ENCODE assay signal across 8 cellular contexts in the genomic region with DNA sequence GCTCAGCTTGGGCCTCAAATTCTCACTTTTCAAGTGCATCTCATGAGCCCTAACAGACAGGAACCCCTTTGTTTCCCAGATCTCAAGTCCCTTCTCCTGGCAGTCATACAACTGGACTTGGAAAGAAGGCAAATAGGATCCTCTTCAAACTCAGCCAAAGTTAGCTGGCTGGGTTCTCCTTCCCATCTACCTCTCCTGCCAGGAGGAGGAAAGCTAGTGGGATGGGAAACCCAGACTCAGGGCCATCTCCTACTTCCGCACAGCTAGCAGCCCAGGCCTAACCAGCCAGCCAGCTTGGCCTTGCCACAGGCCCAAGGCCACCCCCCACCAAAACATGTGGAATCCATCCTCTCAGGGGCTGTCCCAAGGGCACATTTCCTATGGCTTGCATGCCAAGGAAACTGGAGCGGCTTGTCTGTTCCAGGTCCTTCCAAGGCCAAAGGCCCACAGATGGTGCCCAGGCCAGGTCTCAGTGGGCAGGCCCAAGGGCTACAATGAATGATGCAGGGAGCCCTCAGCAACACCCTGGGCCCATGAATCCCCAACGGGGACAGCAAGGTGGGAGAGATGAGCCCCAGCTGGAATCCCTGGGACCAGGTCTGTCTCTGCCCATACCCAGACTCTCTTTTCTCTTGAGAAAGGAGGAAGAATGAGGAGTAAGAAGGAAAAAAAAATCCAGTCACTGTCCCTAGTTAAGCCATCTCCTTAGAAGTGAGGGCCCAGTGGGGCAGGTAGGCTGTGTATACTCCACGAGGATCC. TPM values are rescaled to one million over a fixed set of nuclear protein-coding genes. Genes with fewer than 3 reads are reported as not detected.
A peak's percentile ranks its signal among the peaks of the same experiment; 100 is the strongest.
DNase-seq lines count a peak whose midpoint lies in the region; ATAC-seq and TF ChIP-seq lines count a peak whose summit lies in the region.

No MANE protein-coding gene starts in this region.

- H3K27me3 Mint-ChIP-seq in activated CD8-positive, alpha-beta T cell treated with anti-CD3 and anti-CD28 coated beads, Interleukin-2, amount 10 ng/mL, durations not matched to agents 7 days and 5 days (ENCODE audit: low read depth): no peaks in the 10 kb centered on the region

- ATAC-seq in activated CD8-positive, alpha-beta T cell treated with anti-CD3 and anti-CD28 coated beads, Interleukin-2, amount 10 ng/mL, durations not matched to agents 7 days and 5 days: no peak
- no peak for ATAC-seq in GM18867 (IDR thresholded peaks at IDR 0.05; ENCODE audit: unreplicated experiment)
- no peak for ATAC-seq in GM21515 (IDR thresholded peaks at IDR 0.05; ENCODE audit: unreplicated experiment)
- no peak for ATAC-seq in HG02970 (IDR thresholded peaks at IDR 0.05; ENCODE audit: low FRiP score, unreplicated experiment)

- peak overlapping the region; percentile 94 for H3K27ac Mint-ChIP-seq in activated CD8-positive, alpha-beta T cell treated with anti-CD3 and anti-CD28 coated beads, Interleukin-2, amount 10 ng/mL, durations not matched to agents 7 days and 5 days

- peak overlapping the region; percentile 98 for H3K27ac ChIP-seq in left ventricle myocardium inferior (replicated peaks)
- H3K27ac ChIP-seq in skin epidermis: peak overlapping the region in 20 of 21 experiments; percentile 88 to 98 (median 92)

- no peak for DNase-seq in HAP-1 (ENCODE audit: low spot score in 2 of 2)
- DNase-seq in activated CD8-positive, alpha-beta T cell treated with anti-CD3 and anti-CD28 coated beads, Interleukin-2, amount 10 ng/mL, durations not matched to agents 7 days and 5 days: no peak
- DNase-seq in left ventricle myocardium inferior: peak; percentile 57
- DNase-seq in NCI-H1105 treated with DMSO at 0.1 percent for 48 hours (lab: John Stamatoyannopoulos, UW): no peak

- peaks cover 27% of the 10 kb centered on the region for H3K36me3 Mint-ChIP-seq in activated CD8-positive, alpha-beta T cell treated with anti-CD3 and anti-CD28 coated beads, Interleukin-2, amount 10 ng/mL, durations not matched to agents 7 days and 5 days (ENCODE audit: low read depth)

- peaks cover 11% of the 10 kb centered on the region for H3K4me1 ChIP-seq in HAP-1
- peaks cover 71% of the 10 kb centered on the region for H3K4me1 ChIP-seq in left ventricle myocardium inferior

- peak overlapping the region; percentile 97 for H3K4me3 Mint-ChIP-seq in activated CD8-positive, alpha-beta T cell treated with anti-CD3 and anti-CD28 coated beads, Interleukin-2, amount 10 ng/mL, durations not matched to agents 7 days and 5 days

- H3K36me3 ChIP-seq in HAP-1 (replicated peaks) (peaks cover 16% of the 10 kb centered on the region), left ventricle myocardium inferior (peaks cover 16% of the 10 kb centered on the region)

- H3K4me3 ChIP-seq in HAP-1: peak overlapping the region; percentile 76
- peak overlapping the region; percentile 97 for H3K4me3 ChIP-seq in left ventricle myocardium inferior
- peak overlapping the region; percentile 79 to 91 (median 86) for H3K4me3 ChIP-seq in skin epidermis

- no peak for TF ChIP-seq CTCF in left ventricle myocardium inferior (IDR thresholded peaks at IDR 0.05; ENCODE audit: borderline replicate concordance)

- CTCF ChIA-PET in activated CD8-positive, alpha-beta T cell treated with anti-CD3 and anti-CD28 coated beads, Interleukin-2, amount 10 ng/mL, durations not matched to agents 7 days and 5 days (lab: Charles Lee): interaction anchor here (1.0 to 5.5 kb wide), 5 partner anchors 8 to 130 kb away, joined by 3 to 56 read pairs (median 7); partner anchors contain the start of genes CCDC47, DDX42 and FTSJ3

- intact Hi-C loops in left ventricle myocardium inferior (cut with micrococcal nuclease): no loop called here

- POLR2A ChIA-PET in activated CD8-positive, alpha-beta T cell treated with anti-CD3 and anti-CD28 coated beads, Interleukin-2, amount 10 ng/mL, durations not matched to agents 7 days and 5 days (lab: Charles Lee): interaction anchor here (1.0 to 8.0 kb wide), 7 partner anchors 12 to 144 kb away, joined by 3 to 124 read pairs (median 5); partner anchors contain the start of genes CCDC47, DDX42, FTSJ3 and PSMC5

- peaks cover 35% of the 10 kb centered on the region for H3K4me1 Mint-ChIP-seq in activated CD8-positive, alpha-beta T cell treated with anti-CD3 and anti-CD28 coated beads, Interleukin-2, amount 10 ng/mL, durations not matched to agents 7 days and 5 days (ENCODE audit: low read depth)

- in situ Hi-C loops in HAP-1 (cut with MboI; ENCODE audit: low sequenced_read_pairs): no loop called here

- H3K9me3 ChIP-seq in HAP-1: no peaks in the 10 kb centered on the region
- no peaks in the 10 kb centered on the region for H3K9me3 ChIP-seq in left ventricle myocardium inferior (replicated peaks)

- H3K27me3 ChIP-seq in HAP-1 (ENCODE audit: low read depth): no peaks in the 10 kb centered on the region
- H3K27me3 ChIP-seq in left ventricle myocardium inferior (ENCODE audit: low read depth): no peaks in the 10 kb centered on the region

- H3K9me3 Mint-ChIP-seq in activated CD8-positive, alpha-beta T cell treated with anti-CD3 and anti-CD28 coated beads, Interleukin-2, amount 10 ng/mL, durations not matched to agents 7 days and 5 days (ENCODE audit: insufficient read depth): no peaks in the 10 kb centered on the region

RNA-seq across cellular contexts. Expression of gene SMARCD2, which starts 1.7 kb away (rescaled TPM):
- 100 to 1,000 TPM; 130 to 136 TPM for total RNA-seq in activated CD8-positive, alpha-beta T cell treated with anti-CD3 and anti-CD28 coated beads, Interleukin-2, amount 10 ng/mL, durations not matched to agents 7 days and 5 days
- 21.0 TPM for total RNA-seq in left ventricle myocardium inferior

RNA-seq across cellular contexts. Expression of gene FTSJ3, which starts 13.3 kb away (rescaled TPM):
- total RNA-seq in activated CD8-positive, alpha-beta T cell treated with anti-CD3 and anti-CD28 coated beads, Interleukin-2, amount 10 ng/mL, durations not matched to agents 7 days and 5 days: 10 to 100 TPM; 58.7 to 62.2 TPM
- total RNA-seq in left ventricle myocardium inferior: 36.7 TPM

RNA-seq across cellular contexts. Expression of gene PSMC5, which starts 13.5 kb away (rescaled TPM):
- total RNA-seq in activated CD8-positive, alpha-beta T cell treated with anti-CD3 and anti-CD28 coated beads, Interleukin-2, amount 10 ng/mL, durations not matched to agents 7 days and 5 days: 100 to 1,000 TPM; 176 to 179 TPM
- total RNA-seq in left ventricle myocardium inferior: 115 TPM

RNA-seq across cellular contexts. Expression of gene CSH2, which starts 32.7 kb away (rescaled TPM):
- total RNA-seq in activated CD8-positive, alpha-beta T cell treated with anti-CD3 and anti-CD28 coated beads, Interleukin-2, amount 10 ng/mL, durations not matched to agents 7 days and 5 days: not detected
- total RNA-seq in left ventricle myocardium inferior: not detected

RNA-seq across cellular contexts. Expression of gene GH2, which starts 41.0 kb away (rescaled TPM):
- total RNA-seq in activated CD8-positive, alpha-beta T cell treated with anti-CD3 and anti-CD28 coated beads, Interleukin-2, amount 10 ng/mL, durations not matched to agents 7 days and 5 days: not detected
- total RNA-seq in left ventricle myocardium inferior: not detected
